In the genomic region with DNA sequence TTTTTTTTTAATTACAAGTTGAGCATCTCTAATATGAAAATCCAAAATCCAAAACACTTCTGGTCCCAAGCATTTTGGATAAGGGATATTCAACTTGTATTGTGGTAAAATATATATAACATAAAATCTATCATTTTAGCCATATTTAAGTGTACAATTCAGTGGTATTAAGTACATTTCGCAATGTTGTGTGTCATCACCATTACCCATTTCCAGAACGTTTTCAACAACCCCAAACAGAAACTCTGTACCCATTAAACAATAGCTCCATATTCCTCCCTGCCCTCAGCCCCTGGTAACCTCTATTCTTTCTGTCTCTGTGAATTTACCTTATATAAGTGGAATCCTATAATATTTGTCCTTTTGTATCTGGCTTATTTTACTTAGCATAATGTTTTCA, we compare ENCODE assay signal across 1 cellular context.
TF ChIP-seq lines count a peak whose summit lies in the region.

No MANE protein-coding gene starts in this region.

TF ChIP-seq in K562, 482 proteins besides CTCF, POLR2A, EP300 and RAD21:
- TF ChIP-seq CEBPB (tag; IDR thresholded peaks at IDR 0.05) (peak; percentile 52), ZNF561 (CRISPR knock-in tag; conservative IDR thresholded peaks at IDR 0.05) (no peak), ILK (tag; IDR thresholded peaks at IDR 0.05; ENCODE audit: borderline replicate concordance, low read depth) (no peak), RFX5 (IDR thresholded peaks at IDR 0.05; ENCODE audit: low read depth, low read length) (no peak), NFATC3 (IDR thresholded peaks at IDR 0.05) (no peak), CEBPG (CRISPR knock-in tag; IDR thresholded peaks at IDR 0.05) (no peak), CEBPG (tag; conservative IDR thresholded peaks at IDR 0.05 in 1 of 2, IDR thresholded peaks at IDR 0.05 in 1 of 2) (peak in 1 of 2 experiments; percentile 23; a peak in 1 of 4 replicates), ZNF41 (CRISPR knock-in tag; conservative IDR thresholded peaks at IDR 0.05) (no peak)
- TF ChIP-seq, protein P1, sequence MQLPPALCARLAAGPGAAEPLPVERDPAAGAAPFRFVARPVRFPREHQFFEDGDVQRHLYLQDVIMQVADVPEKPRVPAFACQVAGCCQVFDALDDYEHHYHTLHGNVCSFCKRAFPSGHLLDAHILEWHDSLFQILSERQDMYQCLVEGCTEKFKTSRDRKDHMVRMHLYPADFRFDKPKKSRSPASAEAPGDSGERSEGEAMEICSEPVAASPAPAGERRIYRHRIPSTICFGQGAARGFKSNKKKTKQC (CRISPR knock-in tag; IDR thresholded peaks at IDR 0.05) = no peak
